19 cellular contexts compared by ENCODE assay signal in genomic region chr22:50057868-50058311, GRCh38. TPM values are rescaled to one million over a fixed set of nuclear protein-coding genes. Genes with fewer than 3 reads are reported as not detected.
DNase-seq lines count a peak whose midpoint lies in the region; ATAC-seq, FAIRE-seq and TF ChIP-seq lines count a peak whose summit lies in the region.
"Had no signal": no experiment of that assay in that cellular context is flagged by ENCODE, and none has a peak within 500 bp of the region (broad histone marks: within the 10 kb centered on the region; RNA-seq: fewer than 3 reads in every experiment).

TSS of gene TTLL8 (minus strand) at chr22:50058298.

- ATAC-seq in memory B cell (ENCODE audit: low read depth) (no peak), GM21576 (IDR thresholded peaks at IDR 0.05; ENCODE audit: unreplicated experiment) (no peak)
- ATAC-seq: activated CD4-positive, alpha-beta T cell treated with anti-CD3 and anti-CD28 coated beads for 36 hours; CD8-positive, alpha-beta T cell; HCT116 had no signal

- no peak within 1 kb of the TSS for H3K27ac Mint-ChIP-seq in astrocyte (ENCODE audit: unreplicated experiment)
- no peak within 1 kb of the TSS for H3K27ac Mint-ChIP-seq in memory B cell
- H3K27ac Mint-ChIP-seq: activated CD4-positive, alpha-beta T cell treated with anti-CD3 and anti-CD28 coated beads for 36 hours; CD8-positive, alpha-beta T cell; naive B cell had no signal

- H3K27me3 Mint-ChIP-seq in astrocyte (ENCODE audit: low read depth, unreplicated experiment) = peaks cover 39% of the 10 kb centered on the region
- H3K27me3 Mint-ChIP-seq in memory B cell = peaks cover 32% of the 10 kb centered on the region

- H3K4me2 ChIP-seq in astrocyte (ENCODE audit: low read length) (peak within 1 kb of the TSS; percentile 26), smooth muscle cell (peak within 1 kb of the TSS; percentile 75)

- 90% methylated on average over 4 of the region's 40 CpGs for WGBS in smooth muscle cell (ENCODE audit: low lambda C conversion rate)

- no peaks in the 10 kb centered on the region for H3F3A ChIP-seq in smooth muscle cell (ENCODE audit: low read depth)

- H3K27ac ChIP-seq in HUES48 (ENCODE audit: low read depth, low read length) (no peak within 1 kb of the TSS), astrocyte (ENCODE audit: low read depth, low read length) (no peak within 1 kb of the TSS), smooth muscle cell (ENCODE audit: low read depth) (no peak within 1 kb of the TSS)
- H3K27ac ChIP-seq: skin epidermis had no signal

- H3K9ac ChIP-seq in HUES48 (ENCODE audit: low read depth, low read length) = no peak within 1 kb of the TSS
- no peak within 1 kb of the TSS for H3K9ac ChIP-seq in astrocyte (ENCODE audit: low read length)
- H3K9ac ChIP-seq in smooth muscle cell (ENCODE audit: low read depth) = peak within 1 kb of the TSS; percentile 34

- peaks cover 2% of the 10 kb centered on the region for H3K4me1 Mint-ChIP-seq in astrocyte (ENCODE audit: low read depth, unreplicated experiment)
- H3K4me1 Mint-ChIP-seq in memory B cell = peaks cover 19% of the 10 kb centered on the region
- H3K4me1 Mint-ChIP-seq: activated CD4-positive, alpha-beta T cell treated with anti-CD3 and anti-CD28 coated beads for 36 hours had no signal

- H3K4me3 Mint-ChIP-seq in astrocyte (ENCODE audit: unreplicated experiment) (peak within 1 kb of the TSS; percentile 27), memory B cell (peak within 1 kb of the TSS; percentile 51)
- H3K4me3 Mint-ChIP-seq: activated CD4-positive, alpha-beta T cell treated with anti-CD3 and anti-CD28 coated beads for 36 hours; CD8-positive, alpha-beta T cell had no signal

- H3K9me3 Mint-ChIP-seq in astrocyte (ENCODE audit: unreplicated experiment) (peaks cover 5% of the 10 kb centered on the region), memory B cell (peaks cover 5% of the 10 kb centered on the region)

- H3K36me3 ChIP-seq in HUES48 (ENCODE audit: control insufficient read depth, insufficient read depth, low read length) = no peaks in the 10 kb centered on the region
- no peaks in the 10 kb centered on the region for H3K36me3 ChIP-seq in astrocyte (ENCODE audit: insufficient read depth, low read length)
- H3K36me3 ChIP-seq in smooth muscle cell (ENCODE audit: low read depth) = no peaks in the 10 kb centered on the region

- peaks cover 4% of the 10 kb centered on the region for H3K36me3 Mint-ChIP-seq in astrocyte (ENCODE audit: low read depth, unreplicated experiment)
- no peaks in the 10 kb centered on the region for H3K36me3 Mint-ChIP-seq in memory B cell
- H3K36me3 Mint-ChIP-seq: CD8-positive, alpha-beta T cell; naive B cell had no signal

- no peaks in the 10 kb centered on the region for H3K79me2 ChIP-seq in astrocyte (ENCODE audit: insufficient read depth, low read length)
- no peaks in the 10 kb centered on the region for H3K79me2 ChIP-seq in smooth muscle cell (ENCODE audit: low read depth)

- no peak within 1 kb of the TSS for H2AFZ ChIP-seq in astrocyte (ENCODE audit: low read depth, low read length)
- H2AFZ ChIP-seq in smooth muscle cell (ENCODE audit: low read depth) = peak within 1 kb of the TSS; percentile 29

- H4K20me1 ChIP-seq in astrocyte (ENCODE audit: insufficient read depth, low read length) (no peaks in the 10 kb centered on the region), smooth muscle cell (ENCODE audit: low read depth) (no peaks in the 10 kb centered on the region)

- H3K4me1 ChIP-seq in HUES48 (ENCODE audit: control insufficient read depth, insufficient read depth, low read length) (peaks cover 2% of the 10 kb centered on the region), astrocyte (ENCODE audit: insufficient read depth, low read length) (no peaks in the 10 kb centered on the region), smooth muscle cell (ENCODE audit: low read depth) (peaks cover 6% of the 10 kb centered on the region)

- DNase-seq in astrocyte (ENCODE audit: low read depth) (no peak), memory B cell (ENCODE audit: low spot score in 2 of 2) (no peak), smooth muscle cell (lab: John Stamatoyannopoulos, UW; ENCODE audit: unreplicated experiment) (no peak), A172 (ENCODE audit: low spot score) (no peak), SHP77 (lab: John Stamatoyannopoulos, UW) (no peak), NCI-H1694 treated with DMSO at 0.1 percent for 48 hours (lab: John Stamatoyannopoulos, UW) (no peak)
- DNase-seq: activated CD4-positive, alpha-beta T cell treated with anti-CD3 and anti-CD28 coated beads for 36 hours; activated T-cell treated with anti-CD3 and anti-CD28 coated beads, Interleukin-2, amount 50 U/mL, for 1 hour; CD8-positive, alpha-beta T cell; dermis blood vessel endothelial cell; naive B cell had no signal

- H3K27me3 ChIP-seq in HUES48 (ENCODE audit: control insufficient read depth, insufficient read depth, low read length) (peaks cover 26% of the 10 kb centered on the region), astrocyte (ENCODE audit: insufficient read depth, low read length) (peaks cover 12% of the 10 kb centered on the region), smooth muscle cell (ENCODE audit: low read depth) (peaks cover 5% of the 10 kb centered on the region)

- H3K4me3 ChIP-seq in HUES48 (ENCODE audit: low read depth, low read length) (peak within 1 kb of the TSS; percentile 58), astrocyte (ENCODE audit: insufficient read depth, low read depth, low read length) (no peak within 1 kb of the TSS), smooth muscle cell (peak within 1 kb of the TSS; percentile 45)

- no peak for FAIRE-seq in astrocyte (lab: Jason Lieb, UNC)
- FAIRE-seq: G401.6, islet of Langerhans had no signal

- TF ChIP-seq CTCF in astrocyte (IDR thresholded peaks at IDR 0.05; ENCODE audit: insufficient read depth, low read depth, low read length) (no peak), smooth muscle cell (IDR thresholded peaks at IDR 0.05; ENCODE audit: borderline replicate concordance, insufficient read depth, poor library complexity, severe bottlenecking) (no peak)

- H3K9me3 ChIP-seq in HUES48 (ENCODE audit: control insufficient read depth, insufficient read depth, low read length) (no peaks in the 10 kb centered on the region; the same call in 1 of the 2 replicates), astrocyte (ENCODE audit: insufficient read depth, low read depth, low read length) (peaks cover 14% of the 10 kb centered on the region), smooth muscle cell (replicated peaks; ENCODE audit: low read depth) (no peaks in the 10 kb centered on the region)

RNA-seq across cellular contexts. Expression of gene TTLL8, which starts in this region (rescaled TPM):
- total RNA-seq in astrocyte = not detected in 2 replicates
- not detected in 2 replicates for total RNA-seq in smooth muscle cell
- polyA plus RNA-seq in smooth muscle cell = 0.10 TPM in 1 of 2 replicates, not detected in the other
- not detected in 2 replicates for total RNA-seq in A172 (2014; rRNA removed; shearing (Covaris generic))
- total RNA-seq: activated CD4-positive, alpha-beta T cell treated with anti-CD3 and anti-CD28 coated beads for 36 hours; CD8-positive, alpha-beta T cell; dermis blood vessel endothelial cell; fibroblast of lung; T-helper 1 cell treated with Interleukin-12 subunit alpha and Interleukin-12 subunit beta and Interleukin-4 antibody, amounts not matched to agents 30 ng/mL and 1 ng/mL, for 36 hours had no signal
- polyA plus RNA-seq: fibroblast of lung had no signal
